In genomic region chr1:183914283-183914682, GRCh38 we compare ENCODE assay signal across 17 cellular contexts.
A peak's percentile ranks its signal among the peaks of the same experiment; 100 is the strongest.
DNase-seq lines count a peak whose midpoint lies in the region; ATAC-seq and TF ChIP-seq lines count a peak whose summit lies in the region.
"Had no signal": no experiment of that assay in that cellular context is flagged by ENCODE, and none has a peak within 500 bp of the region (broad histone marks: within the 10 kb centered on the region; RNA-seq: fewer than 3 reads in every experiment).

No MANE protein-coding gene starts in this region.

- peaks cover 5% of the 10 kb centered on the region; the same call in 1 of the 2 replicates for H3K9me3 ChIP-seq in BLaER1
- no peaks in the 10 kb centered on the region for H3K9me3 ChIP-seq in muscle layer of duodenum (ENCODE audit: control insufficient read depth in 1 of 2, low read length in 2 of 2)
- H3K9me3 ChIP-seq: testis had no signal

- H4K20me1 ChIP-seq in BLaER1 (no peaks in the 10 kb centered on the region), KMS-11 (ENCODE audit: insufficient read depth) (no peaks in the 10 kb centered on the region)

- H3K9ac ChIP-seq in BLaER1 (no peak overlapping the region; the same call in 1 of the 2 replicates), KMS-11 (no peak overlapping the region)

- H3K27ac ChIP-seq in BLaER1 (peak overlapping the region; percentile 19; the same call in 1 of the 2 replicates), KMS-11 (peak overlapping the region; percentile 89; the same call in 1 of the 2 replicates), muscle layer of duodenum (ENCODE audit: low read length) (peak overlapping the region; percentile 27)
- H3K27ac ChIP-seq: testis, WERI-Rb-1 had no signal

- peaks cover 59% of the 10 kb centered on the region for H3K4me1 ChIP-seq in BLaER1
- H3K4me1 ChIP-seq in KMS-11 (ENCODE audit: low read depth, poor library complexity, severe bottlenecking) = peaks cover 74% of the 10 kb centered on the region
- peaks cover 7 to 15% of the 10 kb centered on the region in 2 donors for H3K4me1 ChIP-seq in muscle layer of duodenum (ENCODE audit: control insufficient read depth in 1 of 2, insufficient read depth in 2 of 2, low read length in 2 of 2)

- H3K4me3 ChIP-seq in BLaER1 = no peak overlapping the region
- H3K4me3 ChIP-seq in KMS-11 (IDR thresholded peaks at IDR 0.05; ENCODE audit: insufficient read depth, low read depth, low read length) = no peak overlapping the region
- no peak overlapping the region for H3K4me3 ChIP-seq in fibroblast of mammary gland (ENCODE audit: control insufficient read depth, low read depth, low read length)
- no peak overlapping the region for H3K4me3 ChIP-seq in muscle layer of duodenum (ENCODE audit: low read depth in 1 of 2, low read length in 2 of 2)
- H3K4me3 ChIP-seq: testis had no signal

- no peak overlapping the region for H2AFZ ChIP-seq in KMS-11 (ENCODE audit: low read depth)

- no peaks in the 10 kb centered on the region for H3K79me2 ChIP-seq in KMS-11 (ENCODE audit: insufficient read depth, low read depth)

- DNase-seq in fibroblast of mammary gland (ENCODE audit: low read depth) = peak; percentile 79
- no peak for DNase-seq in SK-N-DZ (ENCODE audit: low spot score)
- DNase-seq: activated CD4-positive, alpha-beta memory T cell treated with anti-CD3 and anti-CD28 coated beads, Interleukin-2, amount 10 ng/mL, durations not matched to agents 7 days and 5 days; activated naive CD8-positive, alpha-beta T cell treated with anti-CD3 and anti-CD28 coated beads, Interleukin-2, amount 10 ng/mL, durations not matched to agents 7 days and 5 days; activated T-cell treated with anti-CD3 and anti-CD28 coated beads, Interleukin-2, amount 50 U/mL, for 48 hours; GF-D8; mesendoderm; NCI-H2107; NCI-H774; testis; WERI-Rb-1 had no signal

- ATAC-seq in SK-N-SH treated with all-trans-retinoic acid at 6 μM for 48 hours (no peak), GM18858 (IDR thresholded peaks at IDR 0.05; ENCODE audit: unreplicated experiment) (no peak), HG03280 (IDR thresholded peaks at IDR 0.05; ENCODE audit: unreplicated experiment) (no peak)

- H3K36me3 ChIP-seq in BLaER1 = peaks cover 78% of the 10 kb centered on the region
- H3K36me3 ChIP-seq in KMS-11 (ENCODE audit: insufficient read depth) = peaks cover 7% of the 10 kb centered on the region; the same call in 1 of the 2 replicates
- H3K36me3 ChIP-seq in muscle layer of duodenum (ENCODE audit: control insufficient read depth in 1 of 2, insufficient read depth in 2 of 2, low read length in 2 of 2) = peaks cover 37 to 43% of the 10 kb centered on the region in 2 donors

- H3K4me2 ChIP-seq in BLaER1 (peak overlapping the region; percentile 33), KMS-11 (peak overlapping the region; percentile 85; the same call in 1 of the 2 replicates)

- no peak for TF ChIP-seq CTCF in KMS-11 (conservative IDR thresholded peaks at IDR 0.05; ENCODE audit: low read depth, low read length)
- TF ChIP-seq CTCF in fibroblast of mammary gland (conservative IDR thresholded peaks at IDR 0.05; ENCODE audit: control insufficient read depth, insufficient read depth, low read depth, low read length) = no peak

- H3K27me3 ChIP-seq in BLaER1 = no peaks in the 10 kb centered on the region
- H3K27me3 ChIP-seq in KMS-11 (ENCODE audit: insufficient read depth, low read depth) = no peaks in the 10 kb centered on the region
- H3K27me3 ChIP-seq in muscle layer of duodenum (ENCODE audit: low read depth, low read length) = no peaks in the 10 kb centered on the region
- H3K27me3 ChIP-seq: testis had no signal

TF ChIP-seq in SK-N-SH treated with all-trans-retinoic acid at 6 μM for 48 hours, 23 proteins besides CTCF, POLR2A, EP300 and RAD21:
- TF ChIP-seq TOX (CRISPR knock-in tag; IDR thresholded peaks at IDR 0.05; ENCODE audit: borderline replicate concordance) = no peak

Comparison
In these comparisons a context has a peak if more than half of its experiments do, and no peak if none do; other contexts are left out.
1. H3K27ac ChIP-seq: peak in every context shown above with its lines; median percentile 89 in KMS-11; 27 in muscle layer of duodenum; 19 in BLaER1.